ENCODE assay signal across 8 cellular contexts in genomic region chr14:22848391-22849164, GRCh38. TPM values are rescaled to one million over a fixed set of nuclear protein-coding genes. Genes with fewer than 3 reads are reported as not detected.
DNase-seq lines count a peak whose midpoint lies in the region; ATAC-seq, FAIRE-seq and TF ChIP-seq lines count a peak whose summit lies in the region.

No MANE protein-coding gene starts in this region.

- H3K4me1 Mint-ChIP-seq in activated T-cell treated with anti-CD3 and anti-CD28 coated beads, Interleukin-2, amount 50 U/mL, for 72 hours (ENCODE audit: low read depth) = peaks cover 17% of the 10 kb centered on the region

- H3K4me1 ChIP-seq in left ventricle myocardium inferior = peaks cover 76% of the 10 kb centered on the region
- H3K4me1 ChIP-seq in sigmoid colon = peaks cover 0 to 91% (median 84%) of the 10 kb centered on the region in 4 donors

- no peak overlapping the region for H3K27ac Mint-ChIP-seq in activated T-cell treated with anti-CD3 and anti-CD28 coated beads, Interleukin-2, amount 50 U/mL, for 72 hours

- DNase-seq in GM12892 (ENCODE audit: insufficient read length) = peak; percentile 38
- DNase-seq in left ventricle myocardium inferior = peak; percentile 66
- peak; percentile 95 for DNase-seq in sigmoid colon
- no peak for DNase-seq in activated T-cell treated with anti-CD3 and anti-CD28 coated beads, Interleukin-2, amount 50 U/mL, for 72 hours
- no peak for DNase-seq in DMS153 treated with DMSO at 0.1 percent for 48 hours (lab: John Stamatoyannopoulos, UW; ENCODE audit: unreplicated experiment)
- no peak for DNase-seq in GM19239 (ENCODE audit: insufficient read length, low spot score)

- H3K27ac ChIP-seq in angular gyrus (ENCODE audit: low read depth, low read length) (peak overlapping the region; percentile 49), left ventricle myocardium inferior (replicated peaks) (peak overlapping the region; percentile 88), sigmoid colon (peak overlapping the region; percentile 86 to 98 (median 89))

- WGBS in sigmoid colon, 2 donors = 44 to 66% methylated on average over 12 of the region's 12 CpGs

- no peaks in the 10 kb centered on the region for H3K9me3 Mint-ChIP-seq in activated T-cell treated with anti-CD3 and anti-CD28 coated beads, Interleukin-2, amount 50 U/mL, for 72 hours

- H3K4me3 Mint-ChIP-seq in activated T-cell treated with anti-CD3 and anti-CD28 coated beads, Interleukin-2, amount 50 U/mL, for 72 hours = no peak overlapping the region

- H3K9me3 ChIP-seq in left ventricle myocardium inferior (replicated peaks) (no peaks in the 10 kb centered on the region), sigmoid colon (no peaks in the 10 kb centered on the region)

- no peak for FAIRE-seq in GM12892 (lab: Jason Lieb, UNC)
- FAIRE-seq in GM19239 (lab: Jason Lieb, UNC) = no peak

- TF ChIP-seq CTCF in left ventricle myocardium inferior (IDR thresholded peaks at IDR 0.05; ENCODE audit: borderline replicate concordance) (no peak), sigmoid colon (IDR thresholded peaks at IDR 0.05) (no peak)

- peak overlapping the region; percentile 37 for H3K4me3 ChIP-seq in left ventricle myocardium inferior
- H3K4me3 ChIP-seq in sigmoid colon = peak overlapping the region in 2 of 4 donors; percentile 8 to 19

- H3K27me3 Mint-ChIP-seq in activated T-cell treated with anti-CD3 and anti-CD28 coated beads, Interleukin-2, amount 50 U/mL, for 72 hours (ENCODE audit: low read depth) = peaks cover 13% of the 10 kb centered on the region

- intact Hi-C loops in left ventricle myocardium inferior (cut with micrococcal nuclease) = no loop called here
- intact Hi-C loops in sigmoid colon (cut with DNase I) = loop anchor here (10.0 kb wide), 1 partner anchor 1586 kb away; no protein-coding TSS in a partner anchor

- TF ChIP-seq EP300 in sigmoid colon (IDR thresholded peaks at IDR 0.05) = peak; percentile 68 to 91 (median 86)

- no peak for ATAC-seq in HG03139 (IDR thresholded peaks at IDR 0.05; ENCODE audit: unreplicated experiment)
- no peak for ATAC-seq in activated T-cell treated with anti-CD3 and anti-CD28 coated beads, Interleukin-2, amount 50 U/mL, for 72 hours (replicated peaks in 1 of 2)

- H3K36me3 ChIP-seq in left ventricle myocardium inferior (peaks cover 31% of the 10 kb centered on the region), sigmoid colon (peaks cover 35 to 37% (median 36%) of the 10 kb centered on the region in 4 donors)

- H3K36me3 Mint-ChIP-seq in activated T-cell treated with anti-CD3 and anti-CD28 coated beads, Interleukin-2, amount 50 U/mL, for 72 hours (ENCODE audit: insufficient read depth in 2 of 2) = no peaks in the 10 kb centered on the region

- TF ChIP-seq POLR2A in GM12892 (IDR thresholded peaks at IDR 0.05; ENCODE audit: low read depth, low read length) (no peak), sigmoid colon (IDR thresholded peaks at IDR 0.05) (no peak)

- no peaks in the 10 kb centered on the region for H3K27me3 ChIP-seq in left ventricle myocardium inferior (ENCODE audit: low read depth)
- H3K27me3 ChIP-seq in sigmoid colon = no peaks in the 10 kb centered on the region

RNA-seq across cellular contexts. Expression of gene MMP14, which starts 12.2 kb away (rescaled TPM):
- polyA plus RNA-seq in GM12892 (2012; ENCODE audit: missing spikeins) = 0.74 TPM
- total RNA-seq in left ventricle myocardium inferior = 22.1 TPM
- total RNA-seq in sigmoid colon = 100 to 1,000 TPM in 3 of 4 donors, 10 to 100 TPM in 1; 86.6 to 140 (median 115) TPM
- 10 to 100 TPM; 21.0 to 85.4 (median 33.5) TPM for polyA plus RNA-seq in sigmoid colon
- 1 to 10 TPM; 1.4 to 6.8 TPM for total RNA-seq in activated T-cell treated with anti-CD3 and anti-CD28 coated beads, Interleukin-2, amount 50 U/mL, for 72 hours

RNA-seq across cellular contexts. Expression of gene MRPL52, which starts 18.9 kb away (rescaled TPM):
- 86.7 TPM for polyA plus RNA-seq in GM12892 (2012; ENCODE audit: missing spikeins)
- total RNA-seq in left ventricle myocardium inferior = 110 TPM
- total RNA-seq in sigmoid colon = 100 to 1,000 TPM in 1 of 4 donors, 10 to 100 TPM in 3; 54.6 to 333 (median 58.3) TPM
- polyA plus RNA-seq in sigmoid colon = 100 to 1,000 TPM in 2 of 3 donors, 10 to 100 TPM in 1; 64.3 to 117 (median 105) TPM
- total RNA-seq in activated T-cell treated with anti-CD3 and anti-CD28 coated beads, Interleukin-2, amount 50 U/mL, for 72 hours = 10 to 100 TPM; 76.9 to 80.4 TPM

RNA-seq across cellular contexts. Expression of gene LRP10, which starts 23.0 kb away (rescaled TPM):
- 15.5 TPM for polyA plus RNA-seq in GM12892 (2012; ENCODE audit: missing spikeins)
- 48.3 TPM for total RNA-seq in left ventricle myocardium inferior
- 100 to 1,000 TPM in 2 of 4 donors, 10 to 100 TPM in 2; 75.3 to 124 (median 95.1) TPM for total RNA-seq in sigmoid colon
- 100 to 1,000 TPM in 1 of 3 donors, 10 to 100 TPM in 2; 34.4 to 139 (median 42.6) TPM for polyA plus RNA-seq in sigmoid colon
- 10 to 100 TPM; 66.5 to 78.4 TPM for total RNA-seq in activated T-cell treated with anti-CD3 and anti-CD28 coated beads, Interleukin-2, amount 50 U/mL, for 72 hours

RNA-seq across cellular contexts. Expression of gene SLC7A7, which starts 33.3 kb away (rescaled TPM):
- 24.5 TPM for polyA plus RNA-seq in GM12892 (2012; ENCODE audit: missing spikeins)
- total RNA-seq in left ventricle myocardium inferior = 4.6 TPM
- total RNA-seq in sigmoid colon = 10 to 100 TPM; 16.1 to 23.5 (median 16.5) TPM
- polyA plus RNA-seq in sigmoid colon = 10 to 100 TPM; 15.6 to 22.7 (median 16.4) TPM
- 1 to 10 TPM in 1 of 2 donors, under 1 TPM in 1; 0.21 to 1.5 TPM for total RNA-seq in activated T-cell treated with anti-CD3 and anti-CD28 coated beads, Interleukin-2, amount 50 U/mL, for 72 hours

RNA-seq across cellular contexts. Expression of gene REM2, which starts 34.4 kb away (rescaled TPM):
- 0.98 TPM for polyA plus RNA-seq in GM12892 (2012; ENCODE audit: missing spikeins)
- not detected for total RNA-seq in left ventricle myocardium inferior
- 1 to 10 TPM in 1 of 4 donors, under 1 TPM in 2, not detected in 1; 0.71 to 1.4 (median 0.81) TPM for total RNA-seq in sigmoid colon
- polyA plus RNA-seq in sigmoid colon = under 1 TPM in 2 of 3 donors, not detected in 1; 0.60 to 0.96 TPM
- 1 to 10 TPM; 4.6 to 4.7 TPM for total RNA-seq in activated T-cell treated with anti-CD3 and anti-CD28 coated beads, Interleukin-2, amount 50 U/mL, for 72 hours

Comparison
In these comparisons a context has a peak if more than half of its experiments do, and no peak if none do; other contexts are left out.
1. DNase-seq: peak in GM12892 (single experiment), left ventricle myocardium inferior (single experiment) and sigmoid colon (single experiment); none in activated T-cell treated with anti-CD3 and anti-CD28 coated beads, Interleukin-2, amount 50 U/mL, for 72 hours (0 of 2), DMS153 treated with DMSO at 0.1 percent for 48 hours (single experiment) and GM19239 (single experiment).
2. Peak in every context shown above with its lines, with median percentiles within 50 percentile points of each other: H3K27ac ChIP-seq.